Comparison of ENCODE assay signal across 25 cellular contexts in genomic region chr13:36356058-36356457, GRCh38. TPM values are rescaled to one million over a fixed set of nuclear protein-coding genes. Genes with fewer than 3 reads are reported as not detected.
A peak's percentile ranks its signal among the peaks of the same experiment; 100 is the strongest.
DNase-seq lines count a peak whose midpoint lies in the region; ATAC-seq and TF ChIP-seq lines count a peak whose summit lies in the region.
"Had no signal": no experiment of that assay in that cellular context is flagged by ENCODE, and none has a peak within 500 bp of the region (broad histone marks: within the 10 kb centered on the region; RNA-seq: fewer than 3 reads in every experiment).

No MANE protein-coding gene starts in this region.

- H3K4me1 ChIP-seq in hepatocyte (ENCODE audit: insufficient read depth), result peaks cover 10% of the 10 kb centered on the region
- H3K4me1 ChIP-seq: BE2C had no signal

- no peaks in the 10 kb centered on the region for H3K36me3 ChIP-seq in hepatocyte (replicated peaks; ENCODE audit: insufficient read depth, low read depth)
- H3K36me3 ChIP-seq: BE2C, HAP-1 had no signal

- H2AFZ ChIP-seq in hepatocyte, result no peak overlapping the region
- H2AFZ ChIP-seq: PC-9 had no signal

- H3K4me1 Mint-ChIP-seq in nephron, result peaks cover 50% of the 10 kb centered on the region
- H3K4me1 Mint-ChIP-seq: CD4-positive, CD25-positive, alpha-beta regulatory T cell; T-cell had no signal

- H3K27ac Mint-ChIP-seq in nephron, result peak overlapping the region; percentile 80 to 88 (median 81)
- H3K27ac Mint-ChIP-seq: CD4-positive, CD25-positive, alpha-beta regulatory T cell; T-cell had no signal

- no peaks in the 10 kb centered on the region for H4K20me1 ChIP-seq in hepatocyte (ENCODE audit: insufficient read depth, poor library complexity, severe bottlenecking)

- no peaks in the 10 kb centered on the region for H3K9me2 ChIP-seq in hepatocyte (replicated peaks; ENCODE audit: insufficient read depth)

- no peaks in the 10 kb centered on the region for H3K9me3 ChIP-seq in hepatocyte (ENCODE audit: low read depth)
- H3K9me3 ChIP-seq: BE2C, HAP-1 had no signal

- no peak overlapping the region for H3K4me3 Mint-ChIP-seq in nephron
- H3K4me3 Mint-ChIP-seq: CD4-positive, CD25-positive, alpha-beta regulatory T cell; T-cell had no signal

- H3K27ac ChIP-seq in hepatocyte, result peak overlapping the region; percentile 39
- H3K27ac ChIP-seq: HL-60, PC-9 had no signal

- peak overlapping the region; percentile 35 for H3K4me2 ChIP-seq in hepatocyte
- H3K4me2 ChIP-seq: PC-9 had no signal

- H3K4me3 ChIP-seq in hepatocyte, result no peak overlapping the region
- H3K4me3 ChIP-seq: HAP-1, PC-9 had no signal

- H3K9me3 Mint-ChIP-seq in nephron, result no peaks in the 10 kb centered on the region
- H3K9me3 Mint-ChIP-seq: T-cell had no signal

- ATAC-seq in HG03045 (IDR thresholded peaks at IDR 0.05; ENCODE audit: unreplicated experiment), result no peak
- ATAC-seq: Right ventricle myocardium inferior, T-cell had no signal

- DNase-seq in SHP77 (lab: John Stamatoyannopoulos, UW) (peak; percentile 14 to 26), SHP77 treated with DMSO at 0.1 percent for 48 hours (lab: John Stamatoyannopoulos, UW) (no peak), hepatocyte (ENCODE audit: low spot score) (peak; percentile 23), NCI-H2171 (lab: John Stamatoyannopoulos, UW) (no peak), DMS53 treated with DMSO at 0.1 percent for 48 hours (lab: John Stamatoyannopoulos, UW; ENCODE audit: unreplicated experiment) (no peak)
- DNase-seq: 8988T; ACHN; BE2C; CD4-positive, CD25-positive, alpha-beta regulatory T cell; GOT3; Karpas-422; NCI-H1092 treated with DMSO at 0.1 percent for 48 hours; NCI-H1436; NCI-H1930; NCI-H2107; NCI-H526 treated with DMSO at 0.1 percent for 48 hours; NK-92 treated with Interleukin-12 subunit alpha and Interleukin-12 subunit beta, amount 100 ng/mL, for 24 hours; PC-9; T-cell had no signal

- no peaks in the 10 kb centered on the region for H3K27me3 ChIP-seq in hepatocyte

- peaks cover 7% of the 10 kb centered on the region for H3K79me2 ChIP-seq in hepatocyte

- no peaks in the 10 kb centered on the region for H3K27me3 Mint-ChIP-seq in nephron (ENCODE audit: low read depth)

- WGBS in hepatocyte (ENCODE audit: low lambda C conversion rate, missing lambda C conversion rate), result 63% methylated on average over 7 of the region's 7 CpGs

- TF ChIP-seq CTCF in hepatocyte (IDR thresholded peaks at IDR 0.05; ENCODE audit: poor library complexity) (no peak), nephron (IDR thresholded peaks at IDR 0.05; ENCODE audit: unreplicated experiment in 3 of 3) (no peak)

- no peaks in the 10 kb centered on the region for H3K36me3 Mint-ChIP-seq in nephron (ENCODE audit: low read depth)
- H3K36me3 Mint-ChIP-seq: CD4-positive, CD25-positive, alpha-beta regulatory T cell; T-cell had no signal

RNA-seq across cellular contexts. Expression of gene SPART, which starts 9.9 kb away (rescaled TPM):
- 96.4 and 107 TPM in 2 replicates for total RNA-seq in hepatocyte
- 83.2 and 86.7 TPM in 2 replicates for polyA plus RNA-seq in hepatocyte

RNA-seq across cellular contexts. Expression of gene CCDC169, which starts 58.4 kb away (rescaled TPM):
- 2.6 and 7.7 TPM in 2 replicates for total RNA-seq in hepatocyte
- polyA plus RNA-seq in hepatocyte, result 1.9 and 4.2 TPM in 2 replicates
- total RNA-seq: CD4-positive, CD25-positive, alpha-beta regulatory T cell; G401; Right ventricle myocardium inferior; T-cell had no signal
- polyA plus RNA-seq: CD4-positive, CD25-positive, alpha-beta regulatory T cell had no signal

Comparison
In these comparisons a context has a peak if more than half of its experiments do, and no peak if none do; other contexts are left out.
1. DNase-seq: peak in SHP77 (2 of 2) and hepatocyte (single experiment); none in SHP77 treated with DMSO at 0.1 percent for 48 hours (single experiment), NCI-H2171 (single experiment) and DMS53 treated with DMSO at 0.1 percent for 48 hours (single experiment).